ENCODE assay signal across 2 cellular contexts in the genomic region with DNA sequence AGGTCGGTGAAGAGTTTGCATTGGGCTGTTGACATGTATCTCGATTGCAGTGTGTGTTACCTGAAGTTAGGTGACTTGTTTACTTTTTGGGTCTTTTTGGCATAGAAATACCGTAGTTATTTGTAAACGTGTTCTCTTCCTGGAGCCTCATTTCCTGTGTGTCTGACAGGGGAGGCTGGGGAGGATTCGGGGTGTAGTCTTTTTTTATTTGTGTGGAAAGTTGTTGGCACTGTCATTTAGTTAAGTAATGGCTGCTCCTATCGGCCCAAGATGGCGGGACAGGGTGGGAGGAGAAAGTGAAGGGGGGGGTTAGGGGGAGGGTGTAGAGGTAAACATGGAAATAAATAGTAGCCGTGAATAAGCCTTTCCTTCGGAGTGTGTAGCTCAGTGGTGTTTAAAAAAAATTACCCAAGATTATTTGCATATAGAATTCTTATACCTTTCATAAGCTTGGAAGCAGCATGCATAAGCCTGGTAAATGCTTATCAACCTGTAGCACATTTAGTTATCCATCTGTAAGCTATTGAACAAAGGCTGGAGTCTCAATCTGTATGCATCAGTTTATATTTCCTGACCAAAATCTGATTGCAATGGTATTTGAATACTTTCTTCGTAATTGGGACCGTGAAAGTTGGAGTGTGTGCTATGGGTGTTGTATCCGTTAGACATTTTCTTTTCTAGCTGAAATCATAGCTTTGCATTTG.
TF ChIP-seq lines count a peak whose summit lies in the region.

No MANE protein-coding gene starts in this region.

TF ChIP-seq in SK-N-SH treated with all-trans-retinoic acid at 6 μM for 48 hours, 23 proteins besides CTCF, POLR2A, EP300 and RAD21:
- TF ChIP-seq PATZ1 (CRISPR knock-in tag; IDR thresholded peaks at IDR 0.05; ENCODE audit: borderline replicate concordance) (no peak), ZNF70 (CRISPR knock-in tag; IDR thresholded peaks at IDR 0.05) (no peak), RARB (CRISPR knock-in tag; IDR thresholded peaks at IDR 0.05) (no peak), BACH2 (CRISPR knock-in tag; IDR thresholded peaks at IDR 0.05; ENCODE audit: borderline replicate concordance) (no peak), GLIS3 (CRISPR knock-in tag; IDR thresholded peaks at IDR 0.05) (no peak), ISL1 (CRISPR knock-in tag; IDR thresholded peaks at IDR 0.05) (no peak), OSR1 (CRISPR knock-in tag; IDR thresholded peaks at IDR 0.05) (no peak), SNAI2 (CRISPR knock-in tag; IDR thresholded peaks at IDR 0.05) (no peak), PPARA (CRISPR knock-in tag; IDR thresholded peaks at IDR 0.05; ENCODE audit: borderline replicate concordance) (no peak), ZFP3 (CRISPR knock-in tag; IDR thresholded peaks at IDR 0.05) (no peak), ZNF565 (CRISPR knock-in tag; conservative IDR thresholded peaks at IDR 0.05; ENCODE audit: low read depth) (no peak), ZNF8 (CRISPR knock-in tag; IDR thresholded peaks at IDR 0.05) (no peak)
- TF ChIP-seq, protein P1, sequence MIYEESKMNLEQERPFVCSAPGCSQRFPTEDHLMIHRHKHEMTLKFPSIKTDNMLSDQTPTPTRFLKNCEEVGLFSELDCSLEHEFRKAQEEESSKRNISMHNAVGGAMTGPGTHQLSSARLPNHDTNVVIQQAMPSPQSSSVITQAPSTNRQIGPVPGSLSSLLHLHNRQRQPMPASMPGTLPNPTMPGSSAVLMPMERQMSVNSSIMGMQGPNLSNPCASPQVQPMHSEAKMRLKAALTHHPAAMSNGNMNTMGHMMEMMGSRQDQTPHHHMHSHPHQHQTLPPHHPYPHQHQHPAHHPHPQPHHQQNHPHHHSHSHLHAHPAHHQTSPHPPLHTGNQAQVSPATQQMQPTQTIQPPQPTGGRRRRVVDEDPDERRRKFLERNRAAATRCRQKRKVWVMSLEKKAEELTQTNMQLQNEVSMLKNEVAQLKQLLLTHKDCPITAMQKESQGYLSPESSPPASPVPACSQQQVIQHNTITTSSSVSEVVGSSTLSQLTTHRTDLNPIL (CRISPR knock-in tag; IDR thresholded peaks at IDR 0.05; ENCODE audit: low read depth), result no peak

TF ChIP-seq in K562, 482 proteins besides CTCF, POLR2A, EP300 and RAD21 (continues in another document):
- TF ChIP-seq CHD2 (IDR thresholded peaks at IDR 0.05; ENCODE audit: low read depth, low read length), result no peak
- TF ChIP-seq TCF3 (CRISPR knock-in tag; IDR thresholded peaks at IDR 0.05), result no peak
- peak in 1 of 2 experiments; percentile 21; a peak in 1 of 4 replicates for TF ChIP-seq MNT (conservative IDR thresholded peaks at IDR 0.05)
- peak in 1 of 2 experiments; percentile 29; a peak in 1 of 4 replicates for TF ChIP-seq TBL1XR1 (IDR thresholded peaks at IDR 0.05; ENCODE audit: low read length in 2 of 2)
- TF ChIP-seq TEAD4 (IDR thresholded peaks at IDR 0.05; ENCODE audit: low read length), result peak; percentile 26
- TF ChIP-seq TEAD4 (CRISPR knock-in tag; IDR thresholded peaks at IDR 0.05; ENCODE audit: borderline replicate concordance), result no peak
- no peak for TF ChIP-seq NR2C2 (CRISPR knock-in tag; IDR thresholded peaks at IDR 0.05)
- TF ChIP-seq NR2C2 (tag; IDR thresholded peaks at IDR 0.05), result no peak
- 0 out of 4 replicates have a peak, but pooled peaks of 1 of the 2 experiments have one; percentile 8 for TF ChIP-seq KDM1A (IDR thresholded peaks at IDR 0.05)
- no peak for TF ChIP-seq NONO (IDR thresholded peaks at IDR 0.05; ENCODE audit: low read depth in 2 of 2, low read length in 1 of 2)
- TF ChIP-seq, protein P2, sequence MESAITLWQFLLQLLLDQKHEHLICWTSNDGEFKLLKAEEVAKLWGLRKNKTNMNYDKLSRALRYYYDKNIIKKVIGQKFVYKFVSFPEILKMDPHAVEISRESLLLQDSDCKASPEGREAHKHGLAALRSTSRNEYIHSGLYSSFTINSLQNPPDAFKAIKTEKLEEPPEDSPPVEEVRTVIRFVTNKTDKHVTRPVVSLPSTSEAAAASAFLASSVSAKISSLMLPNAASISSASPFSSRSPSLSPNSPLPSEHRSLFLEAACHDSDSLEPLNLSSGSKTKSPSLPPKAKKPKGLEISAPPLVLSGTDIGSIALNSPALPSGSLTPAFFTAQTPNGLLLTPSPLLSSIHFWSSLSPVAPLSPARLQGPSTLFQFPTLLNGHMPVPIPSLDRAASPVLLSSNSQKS (CRISPR knock-in tag; IDR thresholded peaks at IDR 0.05), result no peak
- TF ChIP-seq, protein P3, sequence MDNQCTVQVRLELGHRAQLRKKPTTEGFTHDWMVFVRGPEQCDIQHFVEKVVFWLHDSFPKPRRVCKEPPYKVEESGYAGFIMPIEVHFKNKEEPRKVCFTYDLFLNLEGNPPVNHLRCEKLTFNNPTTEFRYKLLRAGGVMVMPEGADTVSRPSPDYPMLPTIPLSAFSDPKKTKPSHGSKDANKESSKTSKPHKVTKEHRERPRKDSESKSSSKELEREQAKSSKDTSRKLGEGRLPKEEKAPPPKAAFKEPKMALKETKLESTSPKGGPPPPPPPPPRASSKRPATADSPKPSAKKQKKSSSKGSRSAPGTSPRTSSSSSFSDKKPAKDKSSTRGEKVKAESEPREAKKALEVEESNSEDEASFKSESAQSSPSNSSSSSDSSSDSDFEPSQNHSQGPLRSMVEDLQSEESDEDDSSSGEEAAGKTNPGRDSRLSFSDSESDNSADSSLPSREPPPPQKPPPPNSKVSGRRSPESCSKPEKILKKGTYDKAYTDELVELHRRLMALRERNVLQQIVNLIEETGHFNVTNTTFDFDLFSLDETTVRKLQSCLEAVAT (IDR thresholded peaks at IDR 0.05), result peak in 1 of 2 experiments; percentile 31; a peak in 1 of 4 replicates
- TF ChIP-seq PBX2 (CRISPR knock-in tag; IDR thresholded peaks at IDR 0.05; ENCODE audit: low read depth), result no peak
- peak; percentile 59 for TF ChIP-seq PBX2 (tag; conservative IDR thresholded peaks at IDR 0.05; ENCODE audit: low read depth)
- TF ChIP-seq FOXK2 (conservative IDR thresholded peaks at IDR 0.05 in 1 of 2, IDR thresholded peaks at IDR 0.05 in 1 of 2; ENCODE audit: low read depth in 2 of 2), result peak; percentile 89 to 90; a peak in 3 of 4 replicates
- 0 out of 2 replicates have a peak, but pooled peaks have one; percentile 18 for TF ChIP-seq EGR1 (conservative IDR thresholded peaks at IDR 0.05)
- TF ChIP-seq, protein P4, sequence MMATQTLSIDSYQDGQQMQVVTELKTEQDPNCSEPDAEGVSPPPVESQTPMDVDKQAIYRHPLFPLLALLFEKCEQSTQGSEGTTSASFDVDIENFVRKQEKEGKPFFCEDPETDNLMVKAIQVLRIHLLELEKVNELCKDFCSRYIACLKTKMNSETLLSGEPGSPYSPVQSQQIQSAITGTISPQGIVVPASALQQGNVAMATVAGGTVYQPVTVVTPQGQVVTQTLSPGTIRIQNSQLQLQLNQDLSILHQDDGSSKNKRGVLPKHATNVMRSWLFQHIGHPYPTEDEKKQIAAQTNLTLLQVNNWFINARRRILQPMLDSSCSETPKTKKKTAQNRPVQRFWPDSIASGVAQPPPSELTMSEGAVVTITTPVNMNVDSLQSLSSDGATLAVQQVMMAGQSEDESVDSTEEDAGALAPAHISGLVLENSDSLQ (IDR thresholded peaks at IDR 0.05), result peak; percentile 45
- no peak for TF ChIP-seq ZNF740 (CRISPR knock-in tag; IDR thresholded peaks at IDR 0.05)
- peak in 1 of 2 experiments; percentile 59; a peak in 1 of 4 replicates for TF ChIP-seq ZNF740 (tag; IDR thresholded peaks at IDR 0.05)
- no peak for TF ChIP-seq ZC3H4 (CRISPR knock-in tag; IDR thresholded peaks at IDR 0.05; ENCODE audit: borderline replicate concordance)
- TF ChIP-seq ZNF232 (CRISPR knock-in tag; IDR thresholded peaks at IDR 0.05), result no peak
- 0 out of 2 replicates have a peak, but pooled peaks have one; percentile 15 for TF ChIP-seq FOSL1 (tag; conservative IDR thresholded peaks at IDR 0.05)
- TF ChIP-seq RBM14 (IDR thresholded peaks at IDR 0.05; ENCODE audit: borderline replicate concordance, insufficient read depth, low read depth, low read length), result no peak
- TF ChIP-seq SMARCE1 (IDR thresholded peaks at IDR 0.05), result no peak
- no peak for TF ChIP-seq POLR2G (IDR thresholded peaks at IDR 0.05; ENCODE audit: low read depth, low read length)
- TF ChIP-seq, protein P5, sequence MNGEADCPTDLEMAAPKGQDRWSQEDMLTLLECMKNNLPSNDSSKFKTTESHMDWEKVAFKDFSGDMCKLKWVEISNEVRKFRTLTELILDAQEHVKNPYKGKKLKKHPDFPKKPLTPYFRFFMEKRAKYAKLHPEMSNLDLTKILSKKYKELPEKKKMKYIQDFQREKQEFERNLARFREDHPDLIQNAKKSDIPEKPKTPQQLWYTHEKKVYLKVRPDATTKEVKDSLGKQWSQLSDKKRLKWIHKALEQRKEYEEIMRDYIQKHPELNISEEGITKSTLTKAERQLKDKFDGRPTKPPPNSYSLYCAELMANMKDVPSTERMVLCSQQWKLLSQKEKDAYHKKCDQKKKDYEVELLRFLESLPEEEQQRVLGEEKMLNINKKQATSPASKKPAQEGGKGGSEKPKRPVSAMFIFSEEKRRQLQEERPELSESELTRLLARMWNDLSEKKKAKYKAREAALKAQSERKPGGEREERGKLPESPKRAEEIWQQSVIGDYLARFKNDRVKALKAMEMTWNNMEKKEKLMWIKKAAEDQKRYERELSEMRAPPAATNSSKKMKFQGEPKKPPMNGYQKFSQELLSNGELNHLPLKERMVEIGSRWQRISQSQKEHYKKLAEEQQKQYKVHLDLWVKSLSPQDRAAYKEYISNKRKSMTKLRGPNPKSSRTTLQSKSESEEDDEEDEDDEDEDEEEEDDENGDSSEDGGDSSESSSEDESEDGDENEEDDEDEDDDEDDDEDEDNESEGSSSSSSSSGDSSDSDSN (IDR thresholded peaks at IDR 0.05; ENCODE audit: borderline replicate concordance in 1 of 2, low read depth in 2 of 2, low read length in 2 of 2), result 0 out of 4 replicates have a peak, but pooled peaks of 1 of the 2 experiments have one; percentile 23
- no peak for TF ChIP-seq IFI16 (CRISPR knock-in tag; IDR thresholded peaks at IDR 0.05)
- TF ChIP-seq CBFA2T2 (conservative IDR thresholded peaks at IDR 0.05), result peak; percentile 13; the same call in 1 of the 2 replicates
- TF ChIP-seq TAF1 (IDR thresholded peaks at IDR 0.05; ENCODE audit: control insufficient read depth, extremely low read depth, insufficient read depth, low read length, severe bottlenecking), result peak; percentile 35
- TF ChIP-seq AFF1 (IDR thresholded peaks at IDR 0.05; ENCODE audit: low read depth in 1 of 2, partially characterized antibody in 2 of 2), result no peak
- no peak for TF ChIP-seq ZEB2 (IDR thresholded peaks at IDR 0.05)
- no peak for TF ChIP-seq NFATC3 (IDR thresholded peaks at IDR 0.05)
- TF ChIP-seq NFRKB (IDR thresholded peaks at IDR 0.05; ENCODE audit: low read depth), result peak; percentile 52; the same call in 1 of the 2 replicates
- TF ChIP-seq DPF2 (IDR thresholded peaks at IDR 0.05), result 0 out of 2 replicates have a peak, but pooled peaks have one; percentile 11
